25 cellular contexts compared by ENCODE assay signal in the genomic region with DNA sequence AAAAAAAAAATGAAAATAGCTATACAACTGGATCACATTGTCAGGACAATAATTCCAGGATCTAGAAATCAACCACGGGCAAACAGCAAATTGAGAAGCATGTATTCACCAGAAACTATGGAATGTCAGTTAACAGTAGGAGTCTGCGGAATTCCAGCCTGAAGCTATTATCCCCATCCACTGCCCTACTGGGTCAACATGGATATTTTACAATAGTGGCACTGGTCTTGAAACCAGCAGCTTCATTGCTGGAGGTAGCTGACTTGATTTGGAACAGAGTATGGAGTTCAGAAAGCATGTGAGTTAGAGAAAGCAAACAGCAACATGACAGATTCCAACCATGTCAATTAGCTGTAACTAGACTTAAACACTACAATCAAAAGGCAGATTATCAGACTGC. TPM values are rescaled to one million over a fixed set of nuclear protein-coding genes. Genes with fewer than 3 reads are reported as not detected.
"Had no signal": no experiment of that assay in that cellular context is flagged by ENCODE, and none has a peak within 500 bp of the region (broad histone marks: within the 10 kb centered on the region; RNA-seq: fewer than 3 reads in every experiment).

No MANE protein-coding gene starts in this region.

- H3K27ac Mint-ChIP-seq: activated CD4-positive, alpha-beta T cell treated with anti-CD3 and anti-CD28 coated beads, Interleukin-2, amount 10 ng/mL, durations not matched to agents 7 days and 5 days; activated CD8-positive, alpha-beta memory T cell treated with anti-CD3 and anti-CD28 coated beads, Interleukin-2, amount 10 ng/mL, durations not matched to agents 7 days and 5 days; activated CD8-positive, alpha-beta T cell treated with anti-CD3 and anti-CD28 coated beads for 36 hours; activated naive CD8-positive, alpha-beta T cell treated with anti-CD3 and anti-CD28 coated beads, Interleukin-2, amount 50 U/mL, for 24 hours; activated T-helper 1 cell treated with anti-CD3 and anti-CD28 coated beads, Interleukin-12 subunit alpha, Interleukin-12 subunit beta, Interleukin-2, Interleukin-4 antibody, amounts not matched to agents 30 ng/mL and 10 ng/mL and 1 ng/mL, durations not matched to agents 14 hours and 24 hours and 36 hours; nephron progenitor cell had no signal

- DNase-seq: activated CD4-positive, alpha-beta T cell treated with anti-CD3 and anti-CD28 coated beads, Interleukin-2, amount 10 ng/mL, durations not matched to agents 7 days and 5 days; activated CD8-positive, alpha-beta memory T cell treated with anti-CD3 and anti-CD28 coated beads, Interleukin-2, amount 10 ng/mL, durations not matched to agents 7 days and 5 days; activated CD8-positive, alpha-beta T cell treated with anti-CD3 and anti-CD28 coated beads for 36 hours; activated gamma-delta T cell; activated naive CD4-positive, alpha-beta T cell treated with anti-CD3 and anti-CD28 coated beads, Interleukin-2, amount 50 U/mL, for 16 hours; activated naive CD8-positive, alpha-beta T cell treated with anti-CD3 and anti-CD28 coated beads, Interleukin-2, amount 50 U/mL, for 24 hours; activated T-cell treated with anti-CD3 and anti-CD28 coated beads for 4 hours; anterior cingulate cortex; body of pancreas; caudate nucleus; heart right ventricle; left colon; mesenchymal stem cell; mucosa of descending colon; nephron progenitor cell; occipital lobe; posterior cingulate gyrus; retina; spleen; stimulated activated CD4-positive, alpha-beta T cell treated with anti-CD3 and anti-CD28 coated beads, Interleukin-4, amount 100 ng/mL, for 24 hours; stimulated activated naive CD4-positive, alpha-beta T cell treated with Interleukin-2 at 50 U/mL for 16 hours had no signal

- H3K36me3 ChIP-seq: heart right ventricle, spleen had no signal

- H3K4me1 Mint-ChIP-seq: activated CD4-positive, alpha-beta T cell treated with anti-CD3 and anti-CD28 coated beads, Interleukin-2, amount 10 ng/mL, durations not matched to agents 7 days and 5 days; activated CD8-positive, alpha-beta memory T cell treated with anti-CD3 and anti-CD28 coated beads, Interleukin-2, amount 10 ng/mL, durations not matched to agents 7 days and 5 days; activated naive CD8-positive, alpha-beta T cell treated with anti-CD3 and anti-CD28 coated beads, Interleukin-2, amount 50 U/mL, for 24 hours; nephron progenitor cell had no signal

- H3K27me3 Mint-ChIP-seq: activated CD4-positive, alpha-beta T cell treated with anti-CD3 and anti-CD28 coated beads, Interleukin-2, amount 10 ng/mL, durations not matched to agents 7 days and 5 days; activated CD8-positive, alpha-beta T cell treated with anti-CD3 and anti-CD28 coated beads for 36 hours had no signal

- H3K27me3 ChIP-seq: body of pancreas, heart right ventricle, spleen had no signal

- H3K9me3 Mint-ChIP-seq: activated CD4-positive, alpha-beta T cell treated with anti-CD3 and anti-CD28 coated beads, Interleukin-2, amount 10 ng/mL, durations not matched to agents 7 days and 5 days; activated CD8-positive, alpha-beta T cell treated with anti-CD3 and anti-CD28 coated beads for 36 hours; activated naive CD8-positive, alpha-beta T cell treated with anti-CD3 and anti-CD28 coated beads, Interleukin-2, amount 50 U/mL, for 24 hours; activated T-helper 1 cell treated with anti-CD3 and anti-CD28 coated beads, Interleukin-12 subunit alpha, Interleukin-12 subunit beta, Interleukin-2, Interleukin-4 antibody, amounts not matched to agents 30 ng/mL and 10 ng/mL and 1 ng/mL, durations not matched to agents 14 hours and 24 hours and 36 hours; nephron progenitor cell had no signal

- H3K27ac ChIP-seq: body of pancreas, epithelial cell of prostate, heart right ventricle, spleen had no signal

- H3K4me1 ChIP-seq: body of pancreas, heart right ventricle, spleen had no signal

- ATAC-seq: activated CD4-positive, CD25-positive, alpha-beta regulatory T cell treated with anti-CD3 and anti-CD28 coated beads, Interleukin-2, amount 50 U/mL, for 24 hours; activated CD8-positive, alpha-beta memory T cell treated with anti-CD3 and anti-CD28 coated beads, Interleukin-2, amount 10 ng/mL, durations not matched to agents 7 days and 5 days; activated CD8-positive, alpha-beta T cell treated with anti-CD3 and anti-CD28 coated beads for 36 hours; activated naive CD8-positive, alpha-beta T cell treated with anti-CD3 and anti-CD28 coated beads, Interleukin-2, amount 50 U/mL, for 24 hours; body of pancreas; heart right ventricle; left colon; mucosa of descending colon had no signal

- H3K36me3 Mint-ChIP-seq: activated CD8-positive, alpha-beta memory T cell treated with anti-CD3 and anti-CD28 coated beads, Interleukin-2, amount 10 ng/mL, durations not matched to agents 7 days and 5 days had no signal

- H3K4me3 Mint-ChIP-seq: activated CD4-positive, alpha-beta T cell treated with anti-CD3 and anti-CD28 coated beads, Interleukin-2, amount 10 ng/mL, durations not matched to agents 7 days and 5 days; activated CD8-positive, alpha-beta memory T cell treated with anti-CD3 and anti-CD28 coated beads, Interleukin-2, amount 10 ng/mL, durations not matched to agents 7 days and 5 days; activated CD8-positive, alpha-beta T cell treated with anti-CD3 and anti-CD28 coated beads for 36 hours; activated naive CD8-positive, alpha-beta T cell treated with anti-CD3 and anti-CD28 coated beads, Interleukin-2, amount 50 U/mL, for 24 hours; activated T-helper 1 cell treated with anti-CD3 and anti-CD28 coated beads, Interleukin-12 subunit alpha, Interleukin-12 subunit beta, Interleukin-2, Interleukin-4 antibody, amounts not matched to agents 30 ng/mL and 10 ng/mL and 1 ng/mL, durations not matched to agents 14 hours and 24 hours and 36 hours; nephron progenitor cell had no signal

- H3K9me3 ChIP-seq: body of pancreas, heart right ventricle, mucosa of descending colon, spleen had no signal

- H3K4me3 ChIP-seq: body of pancreas, heart right ventricle, mucosa of descending colon, spleen had no signal

RNA-seq across cellular contexts. Expression of a gene that starts 55.7 kb away (rescaled TPM):
- total RNA-seq: activated CD4-positive, alpha-beta T cell treated with anti-CD3 and anti-CD28 coated beads, Interleukin-2, amount 10 ng/mL, durations not matched to agents 7 days and 5 days; activated CD8-positive, alpha-beta memory T cell treated with anti-CD3 and anti-CD28 coated beads, Interleukin-2, amount 10 ng/mL, durations not matched to agents 7 days and 5 days; activated CD8-positive, alpha-beta T cell treated with anti-CD3 and anti-CD28 coated beads for 36 hours; activated T-helper 1 cell treated with anti-CD3 and anti-CD28 coated beads, Interleukin-12 subunit alpha, Interleukin-12 subunit beta, Interleukin-2, Interleukin-4 antibody, amounts not matched to agents 30 ng/mL and 10 ng/mL and 1 ng/mL, durations not matched to agents 14 hours and 24 hours and 36 hours; T-helper 2 cell treated with Interferon-gamma antibody and Interleukin-4, amounts not matched to agents 100 ng/mL and 5 ng/mL, for 36 hours had no signal
